8 cellular contexts compared by ENCODE assay signal in genomic region chr13:85828094-85828684, GRCh38. TPM values are rescaled to one million over a fixed set of nuclear protein-coding genes. Genes with fewer than 3 reads are reported as not detected.
DNase-seq lines count a peak whose midpoint lies in the region; ATAC-seq, FAIRE-seq and TF ChIP-seq lines count a peak whose summit lies in the region.

No MANE protein-coding gene starts in this region.

- H3K27ac ChIP-seq in heart right ventricle (no peak overlapping the region), K562 (ENCODE audit: extremely low read depth, low read depth, low read length) (no peak overlapping the region), mesendoderm (ENCODE audit: low read depth, low read length) (no peak overlapping the region)

- WGBS in heart right ventricle, 2 donors: 58 to 72% methylated on average over 2 of the region's 2 CpGs
- 9% methylated on average over 2 of the region's 2 CpGs for WGBS in K562 (ENCODE audit: insufficient coverage, low coverage, missing lambda C conversion rate)
- WGBS in mesendoderm (ENCODE audit: extremely low coverage, insufficient coverage, low lambda C conversion rate): no CpG with 5 or more reads among the region's 2 CpGs

- no peak for TF ChIP-seq POLR2A in K562 (conservative IDR thresholded peaks at IDR 0.05)

- H3K9me3 ChIP-seq in heart right ventricle: no peaks in the 10 kb centered on the region
- H3K9me3 ChIP-seq in K562 (replicated peaks; ENCODE audit: control insufficient read depth, insufficient read depth, low read depth, low read length): no peaks in the 10 kb centered on the region
- H3K9me3 ChIP-seq in T-helper 17 cell (ENCODE audit: control insufficient read depth, low read length, poor library complexity, severe bottlenecking): no peaks in the 10 kb centered on the region

- BruUV-seq in K562 (replicated peaks; lab: Mats Ljungman, UMichigan): no TSS peak

- H3K4me1 ChIP-seq in heart right ventricle (no peaks in the 10 kb centered on the region), K562 (replicated peaks in 1 of 2; ENCODE audit: control insufficient read depth in 2 of 2, insufficient read depth in 2 of 2, low read length in 2 of 2) (no peaks in the 10 kb centered on the region), mesendoderm (ENCODE audit: control insufficient read depth, low read depth, low read length) (no peaks in the 10 kb centered on the region)

- H3K79me2 ChIP-seq in K562 (ENCODE audit: control insufficient read depth, insufficient read depth, low read length): no peaks in the 10 kb centered on the region
- H3K79me2 ChIP-seq in mesendoderm (ENCODE audit: control insufficient read depth, insufficient read depth, low read length): no peaks in the 10 kb centered on the region

- H3K4me3 ChIP-seq in heart right ventricle: no peak overlapping the region
- no peak overlapping the region for H3K4me3 ChIP-seq in K562
- H3K4me3 ChIP-seq in mesendoderm (ENCODE audit: low read length): no peak overlapping the region

- H3K4me3 Mint-ChIP-seq in T-helper 17 cell: no peak overlapping the region

- H2BK5ac ChIP-seq in mesendoderm (ENCODE audit: low read length): no peak overlapping the region

- no peak overlapping the region for H3K23ac ChIP-seq in mesendoderm (ENCODE audit: low read length)

- FAIRE-seq in K562 (lab: Jason Lieb, UNC): no peak

- H2AFZ ChIP-seq in K562 (ENCODE audit: low read depth, low read length): no peak overlapping the region

- TF ChIP-seq EP300 in Ishikawa (IDR thresholded peaks at IDR 0.05; ENCODE audit: borderline replicate concordance) (no peak), K562 (IDR thresholded peaks at IDR 0.05; ENCODE audit: low read length) (no peak)

- no peak overlapping the region for H4K5ac ChIP-seq in mesendoderm (ENCODE audit: low read length)

- H3K27ac Mint-ChIP-seq in T-helper 17 cell: no peak overlapping the region

- no peaks in the 10 kb centered on the region for H3K9me1 ChIP-seq in K562 (ENCODE audit: control insufficient read depth, insufficient read depth, low read length)

- no peaks in the 10 kb centered on the region for H3K79me1 ChIP-seq in mesendoderm (ENCODE audit: low read length)

- no peak overlapping the region for H3K56ac ChIP-seq in mesendoderm (ENCODE audit: low read length)

- no peak for DNase-seq in heart right ventricle
- DNase-seq in Right ventricle myocardium inferior (ENCODE audit: missing footprints): no peak
- DNase-seq in K562 (ENCODE audit: extremely low read depth in 1 of 4, low spot score in 3 of 4): peak in 3 of 4 experiments; percentile 2 to 6 (median 4)
- DNase-seq in mesendoderm: peak; percentile 18
- no peak for DNase-seq in T-helper 17 cell
- DNase-seq in anterior cingulate cortex (lab: John Stamatoyannopoulos, UW): no peak
- no peak for DNase-seq in left colon

- no peak for ATAC-seq in heart right ventricle
- ATAC-seq in Right ventricle myocardium inferior: no peak
- no peak for ATAC-seq in K562
- ATAC-seq in T-helper 17 cell: no peak
- ATAC-seq in left colon: no peak

- H3K9ac ChIP-seq in K562 (ENCODE audit: insufficient read depth in 1 of 2, low read depth in 2 of 2, low read length in 2 of 2): no peak overlapping the region
- no peak overlapping the region for H3K9ac ChIP-seq in mesendoderm (ENCODE audit: low read length)

- no peak overlapping the region for H2BK15ac ChIP-seq in mesendoderm (replicated peaks; ENCODE audit: low read depth)

- no peaks in the 10 kb centered on the region for H4K20me1 ChIP-seq in K562 (replicated peaks; ENCODE audit: control insufficient read depth, insufficient read depth, low read length)

- H3K36me3 ChIP-seq in heart right ventricle (no peaks in the 10 kb centered on the region), K562 (ENCODE audit: control insufficient read depth, insufficient read depth, low read length) (no peaks in the 10 kb centered on the region), mesendoderm (ENCODE audit: control insufficient read depth, insufficient read depth, low read length) (no peaks in the 10 kb centered on the region)

- no peaks in the 10 kb centered on the region for H3K4me1 Mint-ChIP-seq in T-helper 17 cell

- no peak overlapping the region for H4K8ac ChIP-seq in mesendoderm (ENCODE audit: low read depth, low read length)

- H3K4ac ChIP-seq in mesendoderm (ENCODE audit: low read depth, low read length): no peak overlapping the region

- H3K27me3 ChIP-seq in heart right ventricle (no peaks in the 10 kb centered on the region), K562 (ENCODE audit: control insufficient read depth in 2 of 2, insufficient read depth in 2 of 2, low read length in 2 of 2) (no peaks in the 10 kb centered on the region), mesendoderm (ENCODE audit: insufficient read depth, low read length, poor library complexity) (no peaks in the 10 kb centered on the region)

- intact Hi-C loops in heart right ventricle (cut with DNase I) (loop anchor here in 2 of 10 donors (10.0 kb wide), 2 partner anchors 933 to 1103 kb away; no protein-coding TSS in a partner anchor), Right ventricle myocardium inferior (cut with DNase I) (no loop called here), K562 (cut with micrococcal nuclease) (no loop called here), left colon (cut with DNase I, micrococcal nuclease) (loop anchor here in 1 of 2 donors (5.0 kb wide), 1 partner anchor 931 kb away; no protein-coding TSS in a partner anchor)

- no peak overlapping the region for H2AK5ac ChIP-seq in mesendoderm (ENCODE audit: low read length)

- H2BK120ac ChIP-seq in mesendoderm (ENCODE audit: low read depth, low read length): no peak overlapping the region

- H3K36me3 Mint-ChIP-seq in T-helper 17 cell (ENCODE audit: low read depth): no peaks in the 10 kb centered on the region

- CTCF ChIA-PET in K562 (lab: Yijun Ruan, JAX; ENCODE audit: low intra/inter-chr PET ratio): no interaction called here

- H3K27me3 Mint-ChIP-seq in T-helper 17 cell: no peaks in the 10 kb centered on the region

- POLR2A ChIA-PET in K562 (lab: Yijun Ruan, JAX): no interaction called here

- H3K4me2 ChIP-seq in K562 (ENCODE audit: insufficient read depth, low read length): no peak overlapping the region
- no peak overlapping the region for H3K4me2 ChIP-seq in mesendoderm (ENCODE audit: low read length)

- TF ChIP-seq CTCF in heart right ventricle (IDR thresholded peaks at IDR 0.05) (peak in 8 of 9 donors; percentile 18 to 72 (median 62)), K562 (IDR thresholded peaks at IDR 0.05 in 2 of 3, conservative IDR thresholded peaks at IDR 0.05 in 1 of 3; ENCODE audit: insufficient read depth in 2 of 3, low read depth in 1 of 3, low read length in 3 of 3) (peak in 1 of 3 experiments; percentile 34; a peak in 2 of 6 replicates)

- TF ChIP-seq RAD21 in Ishikawa (IDR thresholded peaks at IDR 0.05; ENCODE audit: low read depth) (peak; percentile 39), K562 (CRISPR knock-in tag; conservative IDR thresholded peaks at IDR 0.05 in 1 of 2, IDR thresholded peaks at IDR 0.05 in 1 of 2) (peak in 1 of 2 experiments; percentile 38; a peak in 2 of 4 replicates)

- H3K18ac ChIP-seq in mesendoderm (ENCODE audit: low read length): no peak overlapping the region

- in situ Hi-C loops in K562 (cut with MboI): no loop called here

TF ChIP-seq in Ishikawa, 13 proteins besides CTCF, POLR2A, EP300 and RAD21 (continues in another document):
- TF ChIP-seq FOXM1 (IDR thresholded peaks at IDR 0.05; ENCODE audit: borderline replicate concordance, low read depth) (no peak), MAX (IDR thresholded peaks at IDR 0.05) (no peak), ZBTB7A (IDR thresholded peaks at IDR 0.05; ENCODE audit: low read depth) (no peak), NFIC (IDR thresholded peaks at IDR 0.05) (no peak)

TF ChIP-seq in K562, 482 proteins besides CTCF, POLR2A, EP300 and RAD21 (continues in another document):
- TF ChIP-seq GABPB1 (CRISPR knock-in tag; IDR thresholded peaks at IDR 0.05) (no peak), MAZ (CRISPR knock-in tag; conservative IDR thresholded peaks at IDR 0.05 in 1 of 2, IDR thresholded peaks at IDR 0.05 in 1 of 2) (no peak), SRSF1 (IDR thresholded peaks at IDR 0.05; ENCODE audit: low read depth, low read length) (no peak), NR2C1 (IDR thresholded peaks at IDR 0.05) (no peak), NR2C1 (tag; IDR thresholded peaks at IDR 0.05) (no peak), STAT5A (IDR thresholded peaks at IDR 0.05; ENCODE audit: borderline replicate concordance, low read length) (no peak), KDM1A (IDR thresholded peaks at IDR 0.05) (no peak), CTBP1 (IDR thresholded peaks at IDR 0.05; ENCODE audit: borderline replicate concordance) (no peak)

RNA-seq across cellular contexts. Expression of gene SLITRK6, which starts 29.0 kb away (rescaled TPM):
- 1 to 10 TPM in 2 of 10 donors, under 1 TPM in 7, not detected in 1; 0.18 to 1.2 (median 0.64) TPM for total RNA-seq in heart right ventricle
- 1 to 10 TPM in 1 of 2 donors, under 1 TPM in 1; 0.12 to 1.0 TPM for polyA plus RNA-seq in heart right ventricle
- total RNA-seq in Right ventricle myocardium inferior: 0.60 TPM
- total RNA-seq in K562 (2011; cell fraction: chromatin; rRNA removed; ENCODE audit: low replicate concordance): not detected in 2 replicates
- total RNA-seq in K562 (2011; cell fraction: nucleolus; rRNA removed): not detected in 2 replicates
- not detected in 2 replicates for total RNA-seq in K562 (2011; cell fraction: nucleoplasm; rRNA removed)
- total RNA-seq in K562 (2014; rRNA removed): not detected in 2 replicates
- total RNA-seq in K562 (2014; rRNA removed; fragmentation: Illumina TruSeq; extraction: Trizol): not detected in 2 replicates
- total RNA-seq in K562 (2015; rRNA removed; fragmentation: Illumina TruSeq; extraction: Trizol): 0.04 TPM in 1 of 2 replicates, not detected in the other
- not detected in 2 replicates for total RNA-seq in K562 (2021)
- not detected in 2 replicates for polyA plus RNA-seq in K562 (2011; rRNA removed)
- not detected in 2 replicates for polyA plus RNA-seq in K562 (2011; cell fraction: cytosol; rRNA removed)
- not detected in 2 replicates for polyA plus RNA-seq in K562 (2011; cell fraction: nucleus; rRNA removed)
- polyA plus RNA-seq in K562 (2012): 0.01 TPM in 1 of 2 replicates, not detected in the other
- polyA plus RNA-seq in K562 (2014; fragmentation: Illumina TruSeq; extraction: Trizol): not detected in 2 replicates
- polyA plus RNA-seq in K562 (2014; fragmentation: Nextera tagmentation; extraction: Ambion mirVana): not detected
- polyA plus RNA-seq in K562 (2014; rRNA removed): 0.01 TPM in 1 of 2 replicates, not detected in the other
- not detected in 2 replicates for polyA minus RNA-seq in K562 (2011; rRNA and poly(A)+ RNA removed)
- not detected in 2 replicates for polyA minus RNA-seq in K562 (2011; cell fraction: cytosol; rRNA and poly(A)+ RNA removed)
- polyA minus RNA-seq in K562 (2011; cell fraction: nucleus; rRNA and poly(A)+ RNA removed): not detected in 2 replicates
- 0.67 TPM for polyA plus RNA-seq in mesendoderm (2013, experiment 1 of 2)
- 0.71 TPM for polyA plus RNA-seq in mesendoderm (2013, experiment 2 of 2)
- total RNA-seq in T-helper 17 cell: not detected
- 1 to 10 TPM; 3.3 to 7.3 TPM for total RNA-seq in left colon

Comparison
In these comparisons a context has a peak if more than half of its experiments do, and no peak if none do; other contexts are left out.
1. DNase-seq: peak in K562 (3 of 4) and mesendoderm (single experiment); none in heart right ventricle (0 of 2), Right ventricle myocardium inferior (single experiment), T-helper 17 cell (0 of 3), anterior cingulate cortex (0 of 58) and left colon (0 of 2).